Comparison of ENCODE assay signal across 43 cellular contexts in genomic region chr15:72609862-72610261, GRCh38. TPM values are rescaled to one million over a fixed set of nuclear protein-coding genes. Genes with fewer than 3 reads are reported as not detected.
"Had no signal": no experiment of that assay in that cellular context is flagged by ENCODE, and none has a peak within 500 bp of the region (broad histone marks: within the 10 kb centered on the region; RNA-seq: fewer than 3 reads in every experiment).

No MANE protein-coding gene starts in this region.

- H3K4me3 Mint-ChIP-seq: activated B cell treated with CpG ODN at 0.5 μM for 24 hours; activated CD4-positive, alpha-beta memory T cell treated with anti-CD3 and anti-CD28 coated beads for 36 hours; activated CD4-positive, alpha-beta T cell treated with anti-CD3 and anti-CD28 coated beads, Interleukin-2, amount 10 ng/mL, durations not matched to agents 24 days and 14 days; activated CD8-positive, alpha-beta memory T cell treated with anti-CD3 and anti-CD28 coated beads, Interleukin-2, amount 10 ng/mL, durations not matched to agents 7 days and 5 days; activated CD8-positive, alpha-beta T cell treated with anti-CD3 and anti-CD28 coated beads, Interleukin-2, amount 10 ng/mL, durations not matched to agents 7 days and 5 days; activated naive CD4-positive, alpha-beta T cell treated with anti-CD3 and anti-CD28 coated beads for 36 hours; activated naive CD4-positive, alpha-beta T cell treated with anti-CD3 and anti-CD28 coated beads, Interleukin-2, amount 50 U/mL, for 24 hours; activated naive CD8-positive, alpha-beta T cell treated with anti-CD3 and anti-CD28 coated beads for 36 hours; activated naive CD8-positive, alpha-beta T cell treated with anti-CD3 and anti-CD28 coated beads, Interleukin-2, amount 50 U/mL, for 24 hours; activated T-helper 1 cell treated with anti-CD3 and anti-CD28 coated beads, Interleukin-12 subunit alpha, Interleukin-12 subunit beta, Interleukin-2, Interleukin-4 antibody, amounts not matched to agents 30 ng/mL and 10 ng/mL and 1 ng/mL, durations not matched to agents 14 hours and 24 hours and 36 hours; brain; effector memory CD8-positive, alpha-beta T cell had no signal

- H3K4me1 Mint-ChIP-seq: activated B cell treated with CpG ODN at 0.5 μM for 24 hours; activated CD4-positive, alpha-beta T cell treated with anti-CD3 and anti-CD28 coated beads, Interleukin-2, amount 10 ng/mL, durations not matched to agents 24 days and 14 days; activated naive CD4-positive, alpha-beta T cell treated with anti-CD3 and anti-CD28 coated beads, Interleukin-2, amount 50 U/mL, for 24 hours; activated naive CD8-positive, alpha-beta T cell treated with anti-CD3 and anti-CD28 coated beads for 36 hours; activated naive CD8-positive, alpha-beta T cell treated with anti-CD3 and anti-CD28 coated beads, Interleukin-2, amount 50 U/mL, for 24 hours; brain had no signal

- H3K27ac ChIP-seq: adrenal gland, breast epithelium, cardiac muscle cell, epithelial cell of prostate, esophagus squamous epithelium, gastroesophageal sphincter, heart right ventricle, WERI-Rb-1 had no signal

- H3K9me3 Mint-ChIP-seq: activated B cell treated with CpG ODN at 0.5 μM for 24 hours; activated CD4-positive, alpha-beta memory T cell treated with anti-CD3 and anti-CD28 coated beads for 36 hours; activated CD4-positive, alpha-beta T cell treated with anti-CD3 and anti-CD28 coated beads, Interleukin-2, amount 10 ng/mL, durations not matched to agents 24 days and 14 days; activated naive CD4-positive, alpha-beta T cell treated with anti-CD3 and anti-CD28 coated beads for 36 hours; activated naive CD4-positive, alpha-beta T cell treated with anti-CD3 and anti-CD28 coated beads, Interleukin-2, amount 50 U/mL, for 24 hours; activated naive CD8-positive, alpha-beta T cell treated with anti-CD3 and anti-CD28 coated beads for 36 hours; activated naive CD8-positive, alpha-beta T cell treated with anti-CD3 and anti-CD28 coated beads, Interleukin-2, amount 50 U/mL, for 24 hours; activated T-helper 1 cell treated with anti-CD3 and anti-CD28 coated beads, Interleukin-12 subunit alpha, Interleukin-12 subunit beta, Interleukin-2, Interleukin-4 antibody, amounts not matched to agents 30 ng/mL and 10 ng/mL and 1 ng/mL, durations not matched to agents 14 hours and 24 hours and 36 hours; activated T-helper 2 cell treated with anti-CD3 and anti-CD28 coated beads, Interferon-gamma antibody, Interleukin-2, Interleukin-4, amounts not matched to agents 10 μg/mL and 5 μg/mL and 100 μg/mL, durations not matched to agents 14 hours and 24 hours and 36 hours; brain; effector memory CD8-positive, alpha-beta T cell had no signal

- H3K27ac Mint-ChIP-seq: activated B cell treated with CpG ODN at 0.5 μM for 24 hours; activated CD4-positive, alpha-beta memory T cell treated with anti-CD3 and anti-CD28 coated beads for 36 hours; activated CD4-positive, alpha-beta T cell treated with anti-CD3 and anti-CD28 coated beads, Interleukin-2, amount 10 ng/mL, durations not matched to agents 24 days and 14 days; activated CD8-positive, alpha-beta memory T cell treated with anti-CD3 and anti-CD28 coated beads, Interleukin-2, amount 10 ng/mL, durations not matched to agents 7 days and 5 days; activated CD8-positive, alpha-beta T cell treated with anti-CD3 and anti-CD28 coated beads, Interleukin-2, amount 10 ng/mL, durations not matched to agents 7 days and 5 days; activated naive CD4-positive, alpha-beta T cell treated with anti-CD3 and anti-CD28 coated beads for 36 hours; activated naive CD8-positive, alpha-beta T cell treated with anti-CD3 and anti-CD28 coated beads for 36 hours; activated naive CD8-positive, alpha-beta T cell treated with anti-CD3 and anti-CD28 coated beads, Interleukin-2, amount 50 U/mL, for 24 hours; activated T-helper 1 cell treated with anti-CD3 and anti-CD28 coated beads, Interleukin-12 subunit alpha, Interleukin-12 subunit beta, Interleukin-2, Interleukin-4 antibody, amounts not matched to agents 30 ng/mL and 10 ng/mL and 1 ng/mL, durations not matched to agents 14 hours and 24 hours and 36 hours; activated T-helper 2 cell treated with anti-CD3 and anti-CD28 coated beads, Interferon-gamma antibody, Interleukin-2, Interleukin-4, amounts not matched to agents 10 μg/mL and 5 μg/mL and 100 μg/mL, durations not matched to agents 14 hours and 24 hours and 36 hours; brain; effector memory CD8-positive, alpha-beta T cell had no signal

- H3K36me3 Mint-ChIP-seq: activated CD4-positive, alpha-beta memory T cell treated with anti-CD3 and anti-CD28 coated beads for 36 hours; activated CD8-positive, alpha-beta memory T cell treated with anti-CD3 and anti-CD28 coated beads, Interleukin-2, amount 10 ng/mL, durations not matched to agents 7 days and 5 days; brain had no signal

- H3K27me3 ChIP-seq: adrenal gland, breast epithelium, cardiac muscle cell, esophagus squamous epithelium, gastroesophageal sphincter, heart right ventricle had no signal

- ATAC-seq: activated CD4-positive, CD25-positive, alpha-beta regulatory T cell treated with anti-CD3 and anti-CD28 coated beads, Interleukin-2, amount 50 U/mL, for 24 hours; activated CD8-positive, alpha-beta memory T cell treated with anti-CD3 and anti-CD28 coated beads, Interleukin-2, amount 10 ng/mL, durations not matched to agents 7 days and 5 days; activated CD8-positive, alpha-beta T cell treated with anti-CD3 and anti-CD28 coated beads, Interleukin-2, amount 10 ng/mL, durations not matched to agents 7 days and 5 days; activated naive CD8-positive, alpha-beta T cell treated with anti-CD3 and anti-CD28 coated beads, Interleukin-2, amount 50 U/mL, for 24 hours; effector memory CD8-positive, alpha-beta T cell; gastroesophageal sphincter; heart right ventricle had no signal

- DNase-seq: activated B cell treated with CpG ODN at 0.5 μM for 24 hours; activated CD4-positive, alpha-beta memory T cell treated with anti-CD3 and anti-CD28 coated beads for 36 hours; activated CD4-positive, alpha-beta T cell treated with anti-CD3 and anti-CD28 coated beads, Interleukin-2, amount 10 ng/mL, durations not matched to agents 24 days and 14 days; activated CD8-positive, alpha-beta memory T cell treated with anti-CD3 and anti-CD28 coated beads, Interleukin-2, amount 10 ng/mL, durations not matched to agents 7 days and 5 days; activated CD8-positive, alpha-beta memory T cell treated with anti-CD3 and anti-CD28 coated beads, Interleukin-2, amount 50 U/mL, for 4 hours; activated CD8-positive, alpha-beta T cell treated with anti-CD3 and anti-CD28 coated beads, Interleukin-2, amount 10 ng/mL, durations not matched to agents 7 days and 5 days; activated effector memory CD4-positive, alpha-beta T cell treated with anti-CD3 and anti-CD28 coated beads, Interleukin-2, amount 50 U/mL, for 16 hours; activated naive CD4-positive, alpha-beta T cell treated with anti-CD3 and anti-CD28 coated beads for 36 hours; activated naive CD8-positive, alpha-beta T cell treated with anti-CD3 and anti-CD28 coated beads for 36 hours; activated naive CD8-positive, alpha-beta T cell treated with anti-CD3 and anti-CD28 coated beads, Interleukin-2, amount 50 U/mL, for 24 hours; activated T-cell treated with anti-CD3 and anti-CD28 coated beads, Interleukin-2, amount 50 U/mL, for 1 hour; activated T-cell treated with anti-CD3 and anti-CD28 coated beads, Interleukin-2, amount 50 U/mL, for 48 hours; adrenal gland; amygdala; aorta; central memory CD4-positive, alpha-beta T cell; cortex of kidney; dermis blood vessel endothelial cell; effector CD4-positive, alpha-beta T cell; effector memory CD8-positive, alpha-beta T cell; esophagus squamous epithelium; foreskin melanocyte; heart right ventricle; T1000; WERI-Rb-1 had no signal

- H3K36me3 ChIP-seq: adrenal gland, breast epithelium, cardiac muscle cell, esophagus squamous epithelium, heart right ventricle, WERI-Rb-1 had no signal

- H3K4me3 ChIP-seq: adrenal gland, breast epithelium, cardiac muscle cell, esophagus squamous epithelium, gastroesophageal sphincter, heart right ventricle had no signal

- H3K4me1 ChIP-seq: adrenal gland, breast epithelium, esophagus squamous epithelium, gastroesophageal sphincter, heart right ventricle had no signal

- H3K9me3 ChIP-seq: adrenal gland, breast epithelium, esophagus squamous epithelium, gastroesophageal sphincter, heart right ventricle had no signal

- H3K27me3 Mint-ChIP-seq: activated B cell treated with CpG ODN at 0.5 μM for 24 hours; activated CD4-positive, alpha-beta memory T cell treated with anti-CD3 and anti-CD28 coated beads for 36 hours; activated CD4-positive, alpha-beta T cell treated with anti-CD3 and anti-CD28 coated beads, Interleukin-2, amount 10 ng/mL, durations not matched to agents 24 days and 14 days; activated CD8-positive, alpha-beta memory T cell treated with anti-CD3 and anti-CD28 coated beads, Interleukin-2, amount 10 ng/mL, durations not matched to agents 7 days and 5 days; activated naive CD4-positive, alpha-beta T cell treated with anti-CD3 and anti-CD28 coated beads, Interleukin-2, amount 50 U/mL, for 24 hours; activated naive CD8-positive, alpha-beta T cell treated with anti-CD3 and anti-CD28 coated beads for 36 hours; activated naive CD8-positive, alpha-beta T cell treated with anti-CD3 and anti-CD28 coated beads, Interleukin-2, amount 50 U/mL, for 24 hours; brain; effector memory CD8-positive, alpha-beta T cell had no signal

RNA-seq across cellular contexts. Expression of gene GOLGA6B, which starts 44.6 kb away (rescaled TPM):
- total RNA-seq: activated B cell treated with CpG ODN at 0.5 μM for 24 hours; activated CD4-positive, alpha-beta memory T cell treated with anti-CD3 and anti-CD28 coated beads for 36 hours; activated CD4-positive, alpha-beta T cell treated with anti-CD3 and anti-CD28 coated beads, Interleukin-2, amount 10 ng/mL, durations not matched to agents 24 days and 14 days; activated CD8-positive, alpha-beta memory T cell treated with anti-CD3 and anti-CD28 coated beads for 36 hours; activated CD8-positive, alpha-beta memory T cell treated with anti-CD3 and anti-CD28 coated beads, Interleukin-2, amount 10 ng/mL, durations not matched to agents 7 days and 5 days; activated CD8-positive, alpha-beta T cell treated with anti-CD3 and anti-CD28 coated beads, Interleukin-2, amount 10 ng/mL, durations not matched to agents 7 days and 5 days; activated naive CD4-positive, alpha-beta T cell treated with anti-CD3 and anti-CD28 coated beads for 36 hours; activated naive CD8-positive, alpha-beta T cell treated with anti-CD3 and anti-CD28 coated beads for 36 hours; activated T-helper 1 cell treated with anti-CD3 and anti-CD28 coated beads, Interleukin-12 subunit alpha, Interleukin-12 subunit beta, Interleukin-2, Interleukin-4 antibody, amounts not matched to agents 30 ng/mL and 10 ng/mL and 1 ng/mL, durations not matched to agents 14 hours and 24 hours and 36 hours; activated T-helper 2 cell treated with anti-CD3 and anti-CD28 coated beads, Interferon-gamma antibody, Interleukin-2, Interleukin-4, amounts not matched to agents 10 μg/mL and 5 μg/mL and 100 μg/mL, durations not matched to agents 14 hours and 24 hours and 36 hours; aorta; breast epithelium; cerebellum; dermis blood vessel endothelial cell; endothelial cell of umbilical vein; esophagus squamous epithelium; fibroblast of lung; fibroblast of villous mesenchyme; glomerular endothelial cell; heart right ventricle; T-helper 1 cell treated with Interleukin-12 subunit alpha and Interleukin-12 subunit beta and Interleukin-4 antibody, amounts not matched to agents 30 ng/mL and 1 ng/mL, for 36 hours; T-helper 2 cell treated with Interferon-gamma antibody and Interleukin-4, amounts not matched to agents 100 ng/mL and 5 ng/mL, for 36 hours had no signal
- polyA plus RNA-seq: adrenal gland, aorta, cardiac muscle cell, endothelial cell of umbilical vein, esophagus, fibroblast of lung, heart right ventricle had no signal
